Comparison of ENCODE assay signal across 1 cellular context in the genomic region with DNA sequence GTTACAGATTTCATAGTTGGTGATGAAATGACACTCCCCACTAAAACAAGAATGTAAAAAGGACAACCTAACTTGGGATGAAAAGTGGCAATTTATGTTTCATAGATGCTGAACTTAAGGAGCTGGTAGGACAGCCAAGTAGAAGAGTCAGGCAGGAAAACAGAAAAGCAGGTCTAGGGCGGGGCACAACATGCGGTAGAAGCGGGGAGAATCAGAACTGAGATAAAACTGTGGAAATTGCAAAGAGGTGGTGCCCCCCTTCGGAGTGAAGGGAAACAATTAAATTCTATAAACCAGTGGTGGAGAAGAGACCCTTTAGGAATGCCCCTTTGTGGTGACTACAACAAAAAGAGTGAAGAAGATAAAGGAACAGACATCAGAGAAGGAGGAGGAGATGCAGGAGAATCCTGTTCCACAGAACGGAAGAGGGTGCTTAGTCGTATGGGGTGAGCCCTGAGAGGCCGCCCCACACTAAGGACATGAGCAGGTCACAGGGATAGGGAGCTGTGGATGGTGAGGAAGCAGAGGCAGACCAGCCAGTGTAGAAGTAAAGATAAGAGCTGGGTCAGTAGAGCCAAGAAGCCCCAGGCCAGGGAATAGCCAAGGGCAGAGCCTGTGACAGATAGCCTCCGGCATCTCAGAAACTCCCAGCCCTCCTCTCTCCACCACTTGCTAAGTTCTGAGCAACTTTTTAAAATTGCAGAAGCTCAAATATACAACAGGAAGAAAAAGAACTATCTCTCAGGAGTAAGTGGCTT.
TF ChIP-seq lines count a peak whose summit lies in the region.

No MANE protein-coding gene starts in this region.

TF ChIP-seq in IMR-90, 13 proteins besides CTCF, POLR2A, EP300 and RAD21:
- TF ChIP-seq, protein P1, sequence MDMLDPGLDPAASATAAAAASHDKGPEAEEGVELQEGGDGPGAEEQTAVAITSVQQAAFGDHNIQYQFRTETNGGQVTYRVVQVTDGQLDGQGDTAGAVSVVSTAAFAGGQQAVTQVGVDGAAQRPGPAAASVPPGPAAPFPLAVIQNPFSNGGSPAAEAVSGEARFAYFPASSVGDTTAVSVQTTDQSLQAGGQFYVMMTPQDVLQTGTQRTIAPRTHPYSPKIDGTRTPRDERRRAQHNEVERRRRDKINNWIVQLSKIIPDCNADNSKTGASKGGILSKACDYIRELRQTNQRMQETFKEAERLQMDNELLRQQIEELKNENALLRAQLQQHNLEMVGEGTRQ (IDR thresholded peaks at IDR 0.05; ENCODE audit: low read depth, low read length) = no peak
- no peak for TF ChIP-seq NFE2L2 (IDR thresholded peaks at IDR 0.05; ENCODE audit: low read depth, low read length)
- TF ChIP-seq, protein P2, sequence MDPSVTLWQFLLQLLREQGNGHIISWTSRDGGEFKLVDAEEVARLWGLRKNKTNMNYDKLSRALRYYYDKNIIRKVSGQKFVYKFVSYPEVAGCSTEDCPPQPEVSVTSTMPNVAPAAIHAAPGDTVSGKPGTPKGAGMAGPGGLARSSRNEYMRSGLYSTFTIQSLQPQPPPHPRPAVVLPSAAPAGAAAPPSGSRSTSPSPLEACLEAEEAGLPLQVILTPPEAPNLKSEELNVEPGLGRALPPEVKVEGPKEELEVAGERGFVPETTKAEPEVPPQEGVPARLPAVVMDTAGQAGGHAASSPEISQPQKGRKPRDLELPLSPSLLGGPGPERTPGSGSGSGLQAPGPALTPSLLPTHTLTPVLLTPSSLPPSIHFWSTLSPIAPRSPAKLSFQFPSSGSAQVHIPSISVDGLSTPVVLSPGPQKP (IDR thresholded peaks at IDR 0.05; ENCODE audit: borderline replicate concordance, low read depth, low read length) = no peak
- TF ChIP-seq CEBPB (IDR thresholded peaks at IDR 0.05; ENCODE audit: low read depth, low read length) = no peak
- TF ChIP-seq RFX5 (IDR thresholded peaks at IDR 0.05; ENCODE audit: low read depth, low read length) = no peak
- no peak for TF ChIP-seq MXI1 (IDR thresholded peaks at IDR 0.05; ENCODE audit: borderline replicate concordance, low read depth, low read length)
